In the genomic region with DNA sequence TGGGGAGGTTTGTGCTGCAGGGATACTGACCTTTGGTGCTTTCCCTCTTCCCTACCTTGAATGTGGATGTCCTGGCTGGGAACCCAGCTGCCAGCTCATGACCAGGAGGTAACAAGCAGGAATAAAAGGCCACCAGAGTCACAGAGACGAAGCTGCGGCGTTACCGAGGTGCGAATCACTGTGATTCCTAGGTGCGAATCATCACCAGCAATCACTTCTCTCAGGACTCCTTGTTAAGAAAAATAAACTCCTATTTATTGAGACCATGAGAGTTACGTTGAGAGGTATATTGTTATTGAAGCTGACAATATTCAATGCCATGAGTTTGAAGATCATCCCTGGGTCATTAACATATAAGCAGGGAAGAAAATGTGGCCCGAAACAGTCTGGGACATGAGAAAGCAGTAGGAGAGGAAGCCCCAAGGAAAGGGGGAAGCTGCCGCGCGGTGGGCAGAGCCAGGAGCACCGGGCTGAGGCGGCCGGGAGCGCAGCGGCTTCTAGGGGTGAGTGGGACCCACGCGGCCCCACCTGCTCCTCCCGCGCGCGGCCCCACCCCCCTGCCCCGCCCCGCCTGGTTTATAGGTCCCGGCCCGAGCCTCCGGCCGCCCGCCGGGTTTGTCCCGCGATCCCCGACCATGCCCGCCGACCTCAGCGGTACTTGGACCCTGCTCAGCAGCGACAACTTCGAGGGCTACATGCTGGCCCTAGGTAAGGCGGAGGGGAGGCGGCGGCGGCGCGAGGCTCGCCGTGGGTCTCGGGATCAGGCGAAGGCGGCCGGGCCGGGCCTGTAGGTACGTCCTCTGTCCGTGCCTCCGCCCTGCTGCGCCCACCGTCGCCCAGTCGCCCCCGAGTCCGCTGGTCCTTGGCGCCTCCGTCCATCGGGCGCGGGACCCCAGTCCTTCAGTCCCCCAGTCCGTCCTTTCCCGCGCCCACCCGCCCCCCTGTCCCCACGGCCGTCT, we compare ENCODE assay signal across 8 cellular contexts. TPM values are rescaled to one million over a fixed set of nuclear protein-coding genes. Genes with fewer than 3 reads are reported as not detected.
DNase-seq lines count a peak whose midpoint lies in the region; ATAC-seq and TF ChIP-seq lines count a peak whose summit lies in the region.

A gene (plus strand): TSS at position 605 of the 959 bp plus-strand sequence. CDS start 31 bp downstream, at position 636.

- H3K27me3 Mint-ChIP-seq in HFFc6 (ENCODE audit: insufficient read depth), result peaks cover 7% of the 10 kb centered on the region
- H3K27me3 Mint-ChIP-seq in activated T-helper 17 cell treated with anti-CD3 and anti-CD28 coated beads, Interleukin-2, amount 50 U/mL, for 72 hours, result peaks cover 24% of the 10 kb centered on the region

- no peak within 1 kb of the TSS for H3K27ac Mint-ChIP-seq in HFFc6
- H3K27ac Mint-ChIP-seq in activated T-helper 17 cell treated with anti-CD3 and anti-CD28 coated beads, Interleukin-2, amount 50 U/mL, for 72 hours, result no peak within 1 kb of the TSS

- H3K4me3 Mint-ChIP-seq in HFFc6, result peak within 1 kb of the TSS; percentile 72
- H3K4me3 Mint-ChIP-seq in activated T-helper 17 cell treated with anti-CD3 and anti-CD28 coated beads, Interleukin-2, amount 50 U/mL, for 72 hours, result peak within 1 kb of the TSS; percentile 73

- H2BK120ac ChIP-seq in trophoblast cell (ENCODE audit: insufficient read depth, low read length, poor library complexity), result no peak within 1 kb of the TSS

- peaks cover 0 to 7% of the 10 kb centered on the region in 2 experiments for H3K4me1 ChIP-seq in trophoblast cell (ENCODE audit: control insufficient read depth in 1 of 2, insufficient read depth in 2 of 2, low read length in 2 of 2)

- H2AK5ac ChIP-seq in trophoblast cell (ENCODE audit: low read length), result no peak within 1 kb of the TSS

- H3K79me1 ChIP-seq in trophoblast cell (ENCODE audit: low read length), result no peaks in the 10 kb centered on the region

- H3K9ac ChIP-seq in trophoblast cell (ENCODE audit: low read length), result no peak within 1 kb of the TSS

- no CpG with 5 or more reads among the region's 71 CpGs for WGBS in trophoblast cell (ENCODE audit: extremely low coverage, insufficient coverage, insufficient read length)

- H3K4ac ChIP-seq in trophoblast cell (ENCODE audit: low read depth, low read length), result no peak within 1 kb of the TSS

- TF ChIP-seq CTCF in AG04450 (IDR thresholded peaks at IDR 0.05; ENCODE audit: low read depth, low read length) (no peak), HFFc6 (IDR thresholded peaks at IDR 0.05) (no peak)

- H4K12ac ChIP-seq in trophoblast cell (ENCODE audit: low read depth, low read length), result no peak within 1 kb of the TSS

- H3K79me2 ChIP-seq in trophoblast cell (ENCODE audit: control insufficient read depth, insufficient read depth, low read length, poor library complexity), result no peaks in the 10 kb centered on the region

- no peaks in the 10 kb centered on the region for H3K36me3 ChIP-seq in trophoblast cell (ENCODE audit: control insufficient read depth in 1 of 2, insufficient read depth in 2 of 2, low read length in 2 of 2)

- peak within 1 kb of the TSS; percentile 67 for H3K4me2 ChIP-seq in trophoblast cell (ENCODE audit: low read length)

- no peak within 1 kb of the TSS for H4K8ac ChIP-seq in trophoblast cell (ENCODE audit: low read depth, low read length)

- peaks cover 7% of the 10 kb centered on the region for H3K4me1 Mint-ChIP-seq in HFFc6 (ENCODE audit: low read depth)
- H3K4me1 Mint-ChIP-seq in activated T-helper 17 cell treated with anti-CD3 and anti-CD28 coated beads, Interleukin-2, amount 50 U/mL, for 72 hours, result peaks cover 5% of the 10 kb centered on the region

- H3K4me3 ChIP-seq in AG04450 (ENCODE audit: low read depth, low read length), result peak within 1 kb of the TSS; percentile 34
- H3K4me3 ChIP-seq in trophoblast cell (ENCODE audit: low read depth, low read length), result peak within 1 kb of the TSS; percentile 38

- ATAC-seq in activated T-helper 17 cell treated with anti-CD3 and anti-CD28 coated beads, Interleukin-2, amount 50 U/mL, for 72 hours (replicated peaks), result peak; percentile 24
- ATAC-seq in Right ventricle myocardium inferior (peak; percentile 57), GM18873 (IDR thresholded peaks at IDR 0.05; ENCODE audit: low FRiP score, unreplicated experiment) (no peak)

- DNase-seq in AG04450 (ENCODE audit: low read depth, low spot score) (no peak), HFFc6 (peak; percentile 7), Right ventricle myocardium inferior (ENCODE audit: missing footprints) (peak; percentile 81), trophoblast cell (no peak), NCI-H2081 (lab: John Stamatoyannopoulos, UW) (no peak), DMS153 (lab: John Stamatoyannopoulos, UW) (no peak)

- no peak within 1 kb of the TSS for H4K91ac ChIP-seq in trophoblast cell (ENCODE audit: low read depth, low read length)

- no peak within 1 kb of the TSS for H3K23ac ChIP-seq in trophoblast cell (ENCODE audit: low read length)

- peaks cover 8% of the 10 kb centered on the region for H3K9me3 Mint-ChIP-seq in HFFc6
- H3K9me3 Mint-ChIP-seq in activated T-helper 17 cell treated with anti-CD3 and anti-CD28 coated beads, Interleukin-2, amount 50 U/mL, for 72 hours, result no peaks in the 10 kb centered on the region

- intact Hi-C loops in Right ventricle myocardium inferior (cut with DNase I), result no loop called here

- POLR2A ChIA-PET in AG04450 (lab: Yijun Ruan, JAX), result no interaction called here

- H3K9me3 ChIP-seq in AG04450 (ENCODE audit: control insufficient read depth, insufficient read depth, low read length) (peaks cover 10% of the 10 kb centered on the region), trophoblast cell (ENCODE audit: insufficient read depth, low read depth, low read length) (peaks cover 8% of the 10 kb centered on the region)

- no peak within 1 kb of the TSS for H2BK5ac ChIP-seq in trophoblast cell (ENCODE audit: low read depth, low read length, poor library complexity)

- H3K27ac ChIP-seq in AG04450 (ENCODE audit: low read depth, low read length) (no peak within 1 kb of the TSS), trophoblast cell (ENCODE audit: low read depth, low read length) (no peak within 1 kb of the TSS)

- peak within 1 kb of the TSS; percentile 73 for H2AFZ ChIP-seq in trophoblast cell (ENCODE audit: insufficient read depth, low read length, poor library complexity)

- H3K14ac ChIP-seq in trophoblast cell (ENCODE audit: low read length), result no peak within 1 kb of the TSS

- peaks cover 22% of the 10 kb centered on the region for H3K27me3 ChIP-seq in AG04450 (ENCODE audit: control insufficient read depth, insufficient read depth, low read length)
- H3K27me3 ChIP-seq in trophoblast cell (ENCODE audit: insufficient read depth, low read length), result peaks cover 25% of the 10 kb centered on the region

- no peak within 1 kb of the TSS for H3K18ac ChIP-seq in trophoblast cell (ENCODE audit: low read length)

- H3K36me3 Mint-ChIP-seq in HFFc6 (ENCODE audit: low read depth), result peaks cover 5% of the 10 kb centered on the region; the same call in 1 of the 2 replicates
- H3K36me3 Mint-ChIP-seq in activated T-helper 17 cell treated with anti-CD3 and anti-CD28 coated beads, Interleukin-2, amount 50 U/mL, for 72 hours (ENCODE audit: low read depth), result no peaks in the 10 kb centered on the region

- no peak within 1 kb of the TSS for H2BK12ac ChIP-seq in trophoblast cell (ENCODE audit: low read length)

- CTCF ChIA-PET in AG04450 (lab: Charles Lee), result interaction anchor here (0.5 kb wide), 1 partner anchor 46 kb away, joined by 4 read pairs; no protein-coding TSS in a partner anchor

RNA-seq across cellular contexts. Expression of the gene that starts here (rescaled TPM):
- 0.20 and 0.22 TPM in 2 replicates for polyA plus RNA-seq in AG04450 (2011; rRNA removed)
- not detected in 2 replicates for polyA minus RNA-seq in AG04450 (2011; rRNA and poly(A)+ RNA removed)
- total RNA-seq in HFFc6 (2021; fragmentation: NEBNext Ultra II Directional; extraction: Animal tissue kit (Norgen Biotek cat#: 25700)), result under 1 TPM in 4 of 6 experiments, not detected in 2; 0.37 to 0.76 (median 0.47) TPM
- total RNA-seq in activated T-helper 17 cell treated with anti-CD3 and anti-CD28 coated beads, Interleukin-2, amount 50 U/mL, for 72 hours, result not detected
- 39.3 TPM for total RNA-seq in Right ventricle myocardium inferior
- 0.22 and 0.44 TPM in 2 replicates for polyA plus RNA-seq in trophoblast cell (2013)

Comparison
In these comparisons a context has a peak if more than half of its experiments do, and no peak if none do; other contexts are left out.
1. RNA of the gene that starts here (total RNA-seq): 39.3 TPM in Right ventricle myocardium inferior (single experiment); 0.37 to 0.76 TPM in HFFc6 and not detected in activated T-helper 17 cell treated with anti-CD3 and anti-CD28 coated beads, Interleukin-2, amount 50 U/mL, for 72 hours; every median in the first group is over 10 times any median in the second.
2. Peak in DNase-seq in HFFc6; RNA of the gene not detected or under 1 TPM.
3. Peak in ATAC-seq in activated T-helper 17 cell treated with anti-CD3 and anti-CD28 coated beads, Interleukin-2, amount 50 U/mL, for 72 hours; RNA of the gene not detected or under 1 TPM.